ENCODE assay signal across 12 cellular contexts in genomic region chr5:179275941-179276837, GRCh38.
DNase-seq lines count a peak whose midpoint lies in the region; ATAC-seq, FAIRE-seq and TF ChIP-seq lines count a peak whose summit lies in the region.
"Had no signal": no experiment of that assay in that cellular context is flagged by ENCODE, and none has a peak within 500 bp of the region (broad histone marks: within the 10 kb centered on the region; RNA-seq: fewer than 3 reads in every experiment).

No MANE protein-coding gene starts in this region.

- no peak overlapping the region for H2AFZ ChIP-seq in ACC112 (ENCODE audit: low read length, unreplicated experiment)

- DNase-seq in RCC 7860 (ENCODE audit: low spot score) (peak; percentile 97), foreskin fibroblast (peak; percentile 99), non-pigmented ciliary epithelial cell (ENCODE audit: low read depth) (peak; percentile 79), MV-4-11 (lab: John Stamatoyannopoulos, UW) (no peak), NCI-H510A (lab: John Stamatoyannopoulos, UW) (no peak), NCI-H69 (lab: John Stamatoyannopoulos, UW) (no peak)
- DNase-seq: immature natural killer cell, NCI-H2029 had no signal

- peak; percentile 92 for FAIRE-seq in RCC 7860 (lab: Jason Lieb, UNC)
- FAIRE-seq: A549, GM18507 had no signal

- H3K4me3 ChIP-seq in ACC112 (ENCODE audit: low read depth, low read length), result peak overlapping the region; percentile 19
- H3K4me3 ChIP-seq in foreskin fibroblast (ENCODE audit: low read depth in 1 of 2, low read length in 2 of 2), result no peak overlapping the region
- H3K4me3 ChIP-seq: A549 had no signal

- no peak for ATAC-seq in GM18511 (IDR thresholded peaks at IDR 0.05; ENCODE audit: unreplicated experiment)
- ATAC-seq: A549 had no signal

- TF ChIP-seq CTCF in foreskin fibroblast (IDR thresholded peaks at IDR 0.05; ENCODE audit: low read depth, low read length), result no peak

- H3K36me3 ChIP-seq in ACC112 (ENCODE audit: insufficient read depth, low read length), result no peaks in the 10 kb centered on the region

- H3K4me1 ChIP-seq in ACC112 (ENCODE audit: control insufficient read depth, insufficient read depth, low read length, unreplicated experiment), result peaks cover 53% of the 10 kb centered on the region
- H3K4me1 ChIP-seq: A549 had no signal

- no peaks in the 10 kb centered on the region for H3K27me3 ChIP-seq in ACC112 (ENCODE audit: insufficient read depth, low read length)

- H3K27ac ChIP-seq in ACC112 (ENCODE audit: low read depth, low read length), result peak overlapping the region; percentile 94
- H3K27ac ChIP-seq: A549 had no signal

- H3K79me2 ChIP-seq in ACC112 (ENCODE audit: control insufficient read depth, insufficient read depth, low read length, unreplicated experiment), result peaks cover 27% of the 10 kb centered on the region

Comparison
In these comparisons a context has a peak if more than half of its experiments do, and no peak if none do; other contexts are left out.
1. DNase-seq: peak in RCC 7860 (single experiment), foreskin fibroblast (2 of 2) and non-pigmented ciliary epithelial cell (single experiment); none in MV-4-11 (single experiment), NCI-H510A (single experiment) and NCI-H69 (single experiment).